In the genomic region with DNA sequence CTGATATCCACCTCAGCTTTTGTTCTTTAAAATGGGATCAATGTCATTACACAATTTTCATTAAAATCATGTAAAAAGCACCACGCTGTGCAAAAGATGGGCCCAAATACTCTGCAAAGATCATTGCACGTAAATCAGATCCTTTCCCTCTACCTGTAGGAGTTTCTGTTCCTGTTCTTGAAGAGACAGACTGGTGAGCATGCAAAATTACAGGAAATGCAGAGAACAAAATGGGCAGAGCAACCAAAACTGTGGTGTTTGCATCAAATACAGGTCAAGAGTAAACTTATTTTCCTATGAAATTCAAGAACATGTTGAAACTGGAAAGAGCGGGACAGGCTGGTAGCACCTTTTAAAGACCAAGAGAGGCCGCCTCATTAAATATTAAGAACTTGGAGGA, we compare ENCODE assay signal across 10 cellular contexts.
DNase-seq lines count a peak whose midpoint lies in the region; ATAC-seq lines count a peak whose summit lies in the region.
"Had no signal": no experiment of that assay in that cellular context is flagged by ENCODE, and none has a peak within 500 bp of the region (broad histone marks: within the 10 kb centered on the region; RNA-seq: fewer than 3 reads in every experiment).

No MANE protein-coding gene starts in this region.

- H3K9me3 Mint-ChIP-seq in activated T-cell treated with anti-CD3 and anti-CD28 coated beads, Interleukin-2, amount 50 U/mL, for 24 hours: no peaks in the 10 kb centered on the region

- H3K27ac Mint-ChIP-seq in activated T-cell treated with anti-CD3 and anti-CD28 coated beads, Interleukin-2, amount 50 U/mL, for 24 hours: no peak overlapping the region

- H3K4me3 Mint-ChIP-seq in activated T-cell treated with anti-CD3 and anti-CD28 coated beads, Interleukin-2, amount 50 U/mL, for 24 hours: no peak overlapping the region

- no peaks in the 10 kb centered on the region for H3K27me3 Mint-ChIP-seq in activated T-cell treated with anti-CD3 and anti-CD28 coated beads, Interleukin-2, amount 50 U/mL, for 24 hours

- peak; percentile 87 for ATAC-seq in GM18517 (IDR thresholded peaks at IDR 0.05; ENCODE audit: unreplicated experiment)
- ATAC-seq in GM21390 (IDR thresholded peaks at IDR 0.05; ENCODE audit: unreplicated experiment): peak; percentile 96
- peak; percentile 94 for ATAC-seq in HG02981 (IDR thresholded peaks at IDR 0.05; ENCODE audit: unreplicated experiment)
- ATAC-seq in activated CD4-positive, CD25-positive, alpha-beta regulatory T cell treated with anti-CD3 and anti-CD28 coated beads, Interleukin-2, amount 50 U/mL, for 24 hours: no peak
- ATAC-seq: esophagus mucosa had no signal

- DNase-seq in NAMALWA (ENCODE audit: low spot score): peak; percentile 38
- no peak for DNase-seq in activated T-cell treated with anti-CD3 and anti-CD28 coated beads, Interleukin-2, amount 50 U/mL, for 24 hours
- DNase-seq in HuH-7 (ENCODE audit: low spot score): no peak
- DNase-seq in occipital lobe (lab: John Stamatoyannopoulos, UW): no peak
- DNase-seq: NCI-H1436 treated with DMSO at 0.1 percent for 48 hours had no signal

- no peaks in the 10 kb centered on the region for H3K36me3 Mint-ChIP-seq in activated T-cell treated with anti-CD3 and anti-CD28 coated beads, Interleukin-2, amount 50 U/mL, for 24 hours (ENCODE audit: low read depth)

- no peaks in the 10 kb centered on the region for H3K4me1 Mint-ChIP-seq in activated T-cell treated with anti-CD3 and anti-CD28 coated beads, Interleukin-2, amount 50 U/mL, for 24 hours (ENCODE audit: low read depth)

Comparison
In these comparisons a context has a peak if more than half of its experiments do, and no peak if none do; other contexts are left out.
1. ATAC-seq: peak in GM18517 (single experiment), GM21390 (single experiment) and HG02981 (single experiment); none in activated CD4-positive, CD25-positive, alpha-beta regulatory T cell treated with anti-CD3 and anti-CD28 coated beads, Interleukin-2, amount 50 U/mL, for 24 hours (0 of 2).